8 cellular contexts compared by ENCODE assay signal in the genomic region with DNA sequence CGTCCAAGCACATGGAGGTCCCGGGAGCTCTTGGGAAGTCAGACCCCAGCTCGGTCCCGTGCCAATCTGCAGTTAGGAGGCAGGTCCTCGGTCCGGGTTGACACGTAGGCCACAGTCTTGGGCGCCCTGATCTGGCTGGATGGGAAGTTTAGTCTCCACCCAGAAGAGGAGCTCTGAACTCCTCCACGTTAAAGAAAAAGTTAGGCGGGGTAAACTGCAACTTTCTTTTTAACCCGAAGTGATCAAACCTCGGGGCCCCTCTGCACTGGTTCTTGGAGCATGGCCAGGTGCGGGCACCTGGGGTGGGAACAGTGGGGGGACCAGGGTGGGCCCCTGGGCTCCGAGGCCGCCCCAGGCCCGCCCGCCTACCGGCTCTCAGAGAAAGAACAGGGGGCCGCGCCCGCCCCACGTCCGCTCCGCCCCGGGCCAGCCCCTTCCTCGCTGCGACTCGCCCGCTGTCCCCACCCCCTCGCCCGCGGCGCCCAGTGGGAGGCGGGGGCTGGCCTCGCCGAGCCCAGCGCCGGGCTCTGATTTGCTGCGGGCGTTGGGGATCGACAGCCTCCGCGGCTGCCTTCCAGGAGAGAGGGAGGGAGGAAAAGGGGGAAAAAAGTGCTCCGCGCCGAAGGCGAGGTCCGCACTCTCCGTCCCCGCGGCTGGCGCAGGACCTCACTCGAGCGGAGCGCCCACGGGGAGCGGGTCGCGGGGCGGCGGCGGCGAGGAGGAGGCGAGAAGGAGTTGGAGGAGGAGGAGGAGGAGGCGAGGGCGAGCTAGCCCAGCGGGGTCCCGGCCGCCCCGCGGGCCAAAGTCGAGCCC. TPM values are rescaled to one million over a fixed set of nuclear protein-coding genes. Genes with fewer than 3 reads are reported as not detected.
DNase-seq lines count a peak whose midpoint lies in the region; ATAC-seq and TF ChIP-seq lines count a peak whose summit lies in the region.

TSS of gene COL5A1 (plus strand) at position 631 of the 813 bp plus-strand sequence. CDS start 385 bp downstream, outside the sequence.

- 1 to 3% (median 2%) methylated on average over 45 to 68 of the region's 72 CpGs for WGBS in adipose tissue, 3 donors
- WGBS in trophoblast cell (ENCODE audit: extremely low coverage, insufficient coverage, insufficient read length): no CpG with 5 or more reads among the region's 72 CpGs
- whole genome bisulfite sequencing in thyroid gland, 2 donors: 8 to 10% methylated on average over 10 to 20 of the region's 72 CpGs

- H2BK120ac ChIP-seq in trophoblast cell (ENCODE audit: insufficient read depth, low read length, poor library complexity): peak within 1 kb of the TSS; percentile 95

- H4K12ac ChIP-seq in trophoblast cell (ENCODE audit: low read depth, low read length): peak within 1 kb of the TSS; percentile 61

- peak within 1 kb of the TSS; percentile 96 for H2BK5ac ChIP-seq in trophoblast cell (ENCODE audit: low read depth, low read length, poor library complexity)

- peak within 1 kb of the TSS; percentile 98 for H3K14ac ChIP-seq in trophoblast cell (ENCODE audit: low read length)

- H3K27me3 ChIP-seq in NT2/D1 (ENCODE audit: insufficient read depth, insufficient read length): peaks cover 9% of the 10 kb centered on the region
- peaks cover 38% of the 10 kb centered on the region for H3K27me3 ChIP-seq in left ventricle myocardium inferior (ENCODE audit: low read depth)
- H3K27me3 ChIP-seq in trophoblast cell (ENCODE audit: insufficient read depth, low read length): no peaks in the 10 kb centered on the region
- no peaks in the 10 kb centered on the region for H3K27me3 ChIP-seq in thyroid gland

- H3K9ac ChIP-seq in NT2/D1 (ENCODE audit: insufficient read length, low read depth) (peak within 1 kb of the TSS; percentile 86), trophoblast cell (ENCODE audit: low read length) (peak within 1 kb of the TSS; percentile 96)

- peak; percentile 95 for DNase-seq in ELR (ENCODE audit: low read depth)
- peak; percentile 85 for DNase-seq in NT2/D1 (ENCODE audit: low read depth, low spot score)
- peak; percentile 91 for DNase-seq in left ventricle myocardium inferior
- peak; percentile 78 to 82 for DNase-seq in trophoblast cell
- DNase-seq in thyroid gland: peak; percentile 80 to 85
- no peak for DNase-seq in NCI-H510A treated with DMSO at 0.1 percent for 48 hours (lab: John Stamatoyannopoulos, UW)

- H3K18ac ChIP-seq in trophoblast cell (ENCODE audit: low read length): peak within 1 kb of the TSS; percentile 99

- peak in 1 of 2 donors; percentile 53 for TF ChIP-seq POLR2A in thyroid gland (IDR thresholded peaks at IDR 0.05)

- TF ChIP-seq CTCF in left ventricle myocardium inferior (IDR thresholded peaks at IDR 0.05; ENCODE audit: borderline replicate concordance): peak; percentile 54
- peak in 1 of 6 experiments; percentile 16 for TF ChIP-seq CTCF in thyroid gland (IDR thresholded peaks at IDR 0.05)

- H3K36me3 ChIP-seq in NT2/D1 (ENCODE audit: insufficient read depth, insufficient read length, low read length) (peaks cover 34% of the 10 kb centered on the region), left ventricle myocardium inferior (no peaks in the 10 kb centered on the region), trophoblast cell (ENCODE audit: control insufficient read depth in 1 of 2, insufficient read depth in 2 of 2, low read length in 2 of 2) (peaks cover 20 to 25% of the 10 kb centered on the region in 2 experiments), thyroid gland (no peaks in the 10 kb centered on the region)

- peak within 1 kb of the TSS; percentile 65 for H2AK5ac ChIP-seq in trophoblast cell (ENCODE audit: low read length)

- H3K4me1 ChIP-seq in NT2/D1 (ENCODE audit: insufficient read depth, insufficient read length): peaks cover 28% of the 10 kb centered on the region
- peaks cover 39% of the 10 kb centered on the region for H3K4me1 ChIP-seq in left ventricle myocardium inferior
- peaks cover 28 to 38% of the 10 kb centered on the region in 2 experiments for H3K4me1 ChIP-seq in trophoblast cell (ENCODE audit: control insufficient read depth in 1 of 2, insufficient read depth in 2 of 2, low read length in 2 of 2)
- H3K4me1 ChIP-seq in thyroid gland: peaks cover 4 to 14% of the 10 kb centered on the region in 2 donors

- peaks cover 36% of the 10 kb centered on the region for H3K79me2 ChIP-seq in trophoblast cell (ENCODE audit: control insufficient read depth, insufficient read depth, low read length, poor library complexity)

- peak within 1 kb of the TSS; percentile 71 for H3K4me3 ChIP-seq in NT2/D1 (ENCODE audit: insufficient read length, low read depth)
- H3K4me3 ChIP-seq in left ventricle myocardium inferior: peak within 1 kb of the TSS; percentile 80
- peak within 1 kb of the TSS; percentile 93 for H3K4me3 ChIP-seq in trophoblast cell (ENCODE audit: low read depth, low read length)
- peak within 1 kb of the TSS in 2 of 3 donors; percentile 25 to 32 for H3K4me3 ChIP-seq in thyroid gland (replicated peaks in 1 of 3)

- no peak within 1 kb of the TSS for H3K23ac ChIP-seq in trophoblast cell (ENCODE audit: low read length)

- H2BK12ac ChIP-seq in trophoblast cell (ENCODE audit: low read length): peak within 1 kb of the TSS; percentile 78

- H3K79me1 ChIP-seq in trophoblast cell (ENCODE audit: low read length): peaks cover 29% of the 10 kb centered on the region

- peak within 1 kb of the TSS; percentile 22 for H3K27ac ChIP-seq in adipose tissue (ENCODE audit: low read depth, low read length)
- peak within 1 kb of the TSS; percentile 89 for H3K27ac ChIP-seq in left ventricle myocardium inferior (replicated peaks)
- peak within 1 kb of the TSS; percentile 84 for H3K27ac ChIP-seq in trophoblast cell (ENCODE audit: low read depth, low read length)
- peak within 1 kb of the TSS in 2 of 3 donors; percentile 61 to 65 for H3K27ac ChIP-seq in thyroid gland

- H3K4ac ChIP-seq in trophoblast cell (ENCODE audit: low read depth, low read length): peak within 1 kb of the TSS; percentile 94

- peak within 1 kb of the TSS; percentile 77 for H2AFZ ChIP-seq in trophoblast cell (ENCODE audit: insufficient read depth, low read length, poor library complexity)

- H4K8ac ChIP-seq in trophoblast cell (ENCODE audit: low read depth, low read length): peak within 1 kb of the TSS; percentile 83

- ATAC-seq in GM18517 (IDR thresholded peaks at IDR 0.05; ENCODE audit: unreplicated experiment): no peak

- H4K91ac ChIP-seq in trophoblast cell (ENCODE audit: low read depth, low read length): peak within 1 kb of the TSS; percentile 97

- H3K9me3 ChIP-seq in NT2/D1 (ENCODE audit: insufficient read depth, low read length) (no peaks in the 10 kb centered on the region), left ventricle myocardium inferior (replicated peaks) (no peaks in the 10 kb centered on the region), trophoblast cell (ENCODE audit: insufficient read depth, low read depth, low read length) (peaks cover 3% of the 10 kb centered on the region), thyroid gland (no peaks in the 10 kb centered on the region)

- peak within 1 kb of the TSS; percentile 76 for H3K4me2 ChIP-seq in trophoblast cell (ENCODE audit: low read length)

- intact Hi-C loops in left ventricle myocardium inferior (cut with micrococcal nuclease) (no loop called here), thyroid gland (cut with DNase I) (no loop called here)

RNA-seq across cellular contexts. Expression of gene COL5A1, which starts in this region (rescaled TPM):
- 10 to 100 TPM in 2 of 3 donors, 1 to 10 TPM in 1; 7.0 to 53.3 (median 28.0) TPM for polyA plus RNA-seq in adipose tissue
- total RNA-seq in left ventricle myocardium inferior: 13.9 TPM
- 431 and 476 TPM in 2 replicates for polyA plus RNA-seq in trophoblast cell (2013)
- 10 to 100 TPM in 2 of 4 donors, 1 to 10 TPM in 2; 4.8 to 16.5 (median 9.4) TPM for total RNA-seq in thyroid gland

Comparison
In these comparisons a context has a peak if more than half of its experiments do, and no peak if none do; other contexts are left out.
1. H3K4me3 ChIP-seq: peak in every context shown above with its lines; median percentile 93 in trophoblast cell; 80 in left ventricle myocardium inferior; 71 in NT2/D1; 28 in thyroid gland.
2. H3K27ac ChIP-seq: peak in every context shown above with its lines; median percentile 89 in left ventricle myocardium inferior; 84 in trophoblast cell; 63 in thyroid gland; 22 in adipose tissue.